Comparison of ENCODE assay signal across 8 cellular contexts in genomic region chr1:148151911-148152391, GRCh38. TPM values are rescaled to one million over a fixed set of nuclear protein-coding genes. Genes with fewer than 3 reads are reported as not detected.
DNase-seq lines count a peak whose midpoint lies in the region; ATAC-seq and TF ChIP-seq lines count a peak whose summit lies in the region.
"Not testable (repeated sequence)": the region's sequence is repeated elsewhere in the genome, so short reads cannot be mapped to it uniquely, and the experiment has no call there.

TSS of gene NBPF11 (minus strand) at chr1:148152281. CDS start at chr1:148127003, 25,278 bp downstream.

- not testable (repeated sequence) for H2BK120ac ChIP-seq in IMR-90 (ENCODE audit: low read depth, low read length)

- H3K18ac ChIP-seq in IMR-90 (ENCODE audit: low read depth, low read length) = not testable (repeated sequence)

- H3K36me3 Mint-ChIP-seq in CD8-positive, alpha-beta memory T cell = not testable (repeated sequence)

- H4K8ac ChIP-seq in IMR-90 (ENCODE audit: low read depth in 2 of 2, low read length in 2 of 2) = peak within 1 kb of the TSS; percentile 55 to 64; a peak in 1 of 4 replicates

- not testable (repeated sequence) for H2BK15ac ChIP-seq in IMR-90 (ENCODE audit: low read depth, low read length)

- DNase-seq in CD8-positive, alpha-beta memory T cell = peak; percentile 63 to 86 (median 74)
- DNase-seq in IMR-90 (peak; percentile 75), midbrain (lab: John Stamatoyannopoulos, UW) (peak; percentile 71)
- DNase-seq in activated CD8-positive, alpha-beta memory T cell treated with anti-CD3 and anti-CD28 coated beads, Interleukin-2, amount 50 U/mL, for 1 hour (ENCODE audit: extremely low read depth) = peak; percentile 38
- DNase-seq in stimulated activated CD8-positive, alpha-beta memory T cell treated with anti-CD3 and anti-CD28 coated beads, Interleukin-12 subunit alpha, Interleukin-12 subunit beta, amount 100 ng/mL, for 1 hour (ENCODE audit: low read depth) = peak; percentile 67

- peaks cover 6 to 10% of the 10 kb centered on the region in 2 donors for H3K27me3 Mint-ChIP-seq in CD8-positive, alpha-beta memory T cell

- peak within 1 kb of the TSS; percentile 71 to 98 (median 92) for H3K27ac Mint-ChIP-seq in CD8-positive, alpha-beta memory T cell

- peaks cover 24% of the 10 kb centered on the region for H3K79me2 ChIP-seq in OCI-LY3 (ENCODE audit: low read length)

- peak within 1 kb of the TSS; percentile 90 for H4K5ac ChIP-seq in IMR-90 (ENCODE audit: low read depth, low read length)

- not testable (repeated sequence) for H3K9me1 ChIP-seq in IMR-90 (ENCODE audit: insufficient read depth, low read length)

- H3K4me3 Mint-ChIP-seq in CD8-positive, alpha-beta memory T cell = peak within 1 kb of the TSS; percentile 96 to 100 (median 97)

- H3K4ac ChIP-seq in IMR-90 (ENCODE audit: low read depth, low read length) = not testable (repeated sequence)

- not testable (repeated sequence) for H3K56ac ChIP-seq in IMR-90 (ENCODE audit: extremely low read depth, insufficient read depth, low read length)

- H2AFZ ChIP-seq in IMR-90 (replicated peaks; ENCODE audit: low read length, poor library complexity) (peak within 1 kb of the TSS; percentile 70), OCI-LY3 (ENCODE audit: low read depth, low read length) (peak within 1 kb of the TSS; percentile 52; the same call in 1 of the 2 replicates)

- not testable (repeated sequence) for H3K36me3 ChIP-seq in CD8-positive, alpha-beta memory T cell (ENCODE audit: insufficient read depth, low read length); IMR-90 (ENCODE audit: control insufficient read depth, insufficient read depth, low read length); OCI-LY3 (replicated peaks; ENCODE audit: low read depth, low read length); endocrine pancreas (ENCODE audit: control insufficient read depth, insufficient read depth, low read length)

- H3K9me3 ChIP-seq in CD8-positive, alpha-beta memory T cell (ENCODE audit: low read length); IMR-90 (ENCODE audit: control insufficient read depth, insufficient read depth, low read length); OCI-LY3 (ENCODE audit: insufficient read depth, low read length); endocrine pancreas (ENCODE audit: control insufficient read depth, low read length): not testable (repeated sequence)

- in situ Hi-C loops in IMR-90 (cut with MboI; ENCODE audit: low sequenced_read_pairs) = not testable (repeated sequence)

- 0% methylated on average over 3 of the region's 41 CpGs; no CpG with 5 or more reads in 1 of the 2 experiments for WGBS in IMR-90 (ENCODE audit: extremely low coverage in 2 of 2, insufficient read length in 1 of 2), 2 experiments

- 0 out of 2 replicates have a peak, but pooled peaks have one; percentile 22 for TF ChIP-seq POLR2A in IMR-90 (IDR thresholded peaks at IDR 0.05; ENCODE audit: low read depth, low read length)

- not testable (repeated sequence) for H3K23ac ChIP-seq in IMR-90 (ENCODE audit: low read depth, low read length)

- CTCF ChIA-PET in CD8-positive, alpha-beta memory T cell (lab: Charles Lee); IMR-90 (lab: Yijun Ruan, JAX): not testable (repeated sequence)

- intact Hi-C loops in IMR-90 (cut with micrococcal nuclease) = not testable (repeated sequence)

- not testable (repeated sequence) for H4K20me1 ChIP-seq in IMR-90 (ENCODE audit: insufficient read depth, low read length); OCI-LY3 (ENCODE audit: insufficient read depth, low read length)

- H3K9ac ChIP-seq in IMR-90 (ENCODE audit: low read depth, low read length) = peak within 1 kb of the TSS; percentile 79
- peak within 1 kb of the TSS; percentile 91 for H3K9ac ChIP-seq in OCI-LY3 (ENCODE audit: low read length)
- peak within 1 kb of the TSS; percentile 26 for H3K9ac ChIP-seq in endocrine pancreas (ENCODE audit: control insufficient read depth, insufficient read depth, low read length)

- not testable (repeated sequence) for H2AK5ac ChIP-seq in IMR-90 (ENCODE audit: low read depth, low read length)

- peak within 1 kb of the TSS; percentile 65 for H3K4me2 ChIP-seq in IMR-90 (ENCODE audit: low read depth, low read length)
- H3K4me2 ChIP-seq in OCI-LY3 (ENCODE audit: low read length) = peak within 1 kb of the TSS; percentile 85

- POLR2A ChIA-PET in CD8-positive, alpha-beta memory T cell (lab: Charles Lee) = not testable (repeated sequence)
- POLR2A ChIA-PET in IMR-90 (lab: Charles Lee; ENCODE audit: unreplicated experiment) = interaction anchor here (0.6 kb wide), 1 partner anchor 127 kb away, joined by 3 read pairs; no protein-coding TSS in a partner anchor

- H3K27me3 ChIP-seq in CD8-positive, alpha-beta memory T cell (ENCODE audit: insufficient read depth, low read length, poor library complexity, severe bottlenecking); IMR-90 (ENCODE audit: control insufficient read depth, insufficient read depth, low read length); OCI-LY3 (ENCODE audit: low read depth, low read length); endocrine pancreas (ENCODE audit: control insufficient read depth, insufficient read depth, low read length): not testable (repeated sequence)

- H4K91ac ChIP-seq in IMR-90 (ENCODE audit: insufficient read depth, low read depth, low read length) = not testable (repeated sequence)

- H3K14ac ChIP-seq in IMR-90 (replicated peaks; ENCODE audit: low read depth, low read length) = 0 out of 2 replicates have a peak within 1 kb of the TSS, but pooled peaks have one; percentile 22

- not testable (repeated sequence) for H3K4me1 ChIP-seq in CD8-positive, alpha-beta memory T cell (ENCODE audit: insufficient read depth, low read length); IMR-90 (ENCODE audit: control insufficient read depth, insufficient read depth, low read length); OCI-LY3 (ENCODE audit: low read length); endocrine pancreas (ENCODE audit: control insufficient read depth, insufficient read depth, low read length)

- H3K27ac ChIP-seq in CD8-positive, alpha-beta memory T cell (ENCODE audit: low read depth, low read length) = peak within 1 kb of the TSS; percentile 51
- H3K27ac ChIP-seq in IMR-90 (ENCODE audit: insufficient read depth, low read length) (peak within 1 kb of the TSS; percentile 24), OCI-LY3 (ENCODE audit: low read length) (peak within 1 kb of the TSS; percentile 79)

- BruUV-seq in IMR-90 (replicated peaks; lab: Mats Ljungman, UMichigan) = not testable (repeated sequence)

- not testable (repeated sequence) for H3K9me3 Mint-ChIP-seq in CD8-positive, alpha-beta memory T cell

- not testable (repeated sequence) for H2BK20ac ChIP-seq in IMR-90 (ENCODE audit: low read depth, low read length)

- H3K4me1 Mint-ChIP-seq in CD8-positive, alpha-beta memory T cell = peaks cover 9 to 16% (median 11%) of the 10 kb centered on the region in 3 donors

- TF ChIP-seq CTCF in IMR-90 (conservative IDR thresholded peaks at IDR 0.05; ENCODE audit: low read depth, low read length); OCI-LY3 (IDR thresholded peaks at IDR 0.05; ENCODE audit: low read depth, low read length): not testable (repeated sequence)

- peak within 1 kb of the TSS; percentile 72 for H3K4me3 ChIP-seq in CD8-positive, alpha-beta memory T cell (ENCODE audit: low read length)
- H3K4me3 ChIP-seq in IMR-90 (ENCODE audit: insufficient read depth, low read depth, low read length) (peak within 1 kb of the TSS; percentile 88), OCI-LY3 (ENCODE audit: low read length) (peak within 1 kb of the TSS; percentile 95)
- H3K4me3 ChIP-seq in endocrine pancreas (ENCODE audit: control insufficient read depth, insufficient read depth, low read length) = not testable (repeated sequence)

- H2AK9ac ChIP-seq in IMR-90 (replicated peaks; ENCODE audit: low read depth, low read length, poor library complexity) = not testable (repeated sequence)

- TF ChIP-seq RAD21 in IMR-90 (IDR thresholded peaks at IDR 0.05; ENCODE audit: low read length) = not testable (repeated sequence)

- peak; percentile 71 for ATAC-seq in GM21576 (IDR thresholded peaks at IDR 0.05; ENCODE audit: unreplicated experiment)
- peak; percentile 98 for ATAC-seq in IMR-90 (ENCODE audit: low read depth)

- not testable (repeated sequence) for H3K79me1 ChIP-seq in IMR-90 (ENCODE audit: low read depth in 1 of 2, low read length in 2 of 2)

- not testable (repeated sequence) for H2BK5ac ChIP-seq in IMR-90 (ENCODE audit: low read depth, low read length, poor library complexity, severe bottlenecking)

- dilution Hi-C loops in IMR-90 (cut with HindIII; ENCODE audit: low sequenced_read_pairs, unreplicated experiment) = not testable (repeated sequence)

RNA-seq across cellular contexts. Expression of gene NBPF11, which starts in this region (rescaled TPM):
- total RNA-seq in CD8-positive, alpha-beta memory T cell = 1 to 10 TPM; 6.6 to 6.9 TPM
- polyA plus RNA-seq in CD8-positive, alpha-beta memory T cell = 4.0 TPM
- total RNA-seq in IMR-90 (2012; rRNA removed) = 2.7 and 2.8 TPM in 2 replicates
- polyA plus RNA-seq in IMR-90 (2012; rRNA removed) = 5.6 and 6.5 TPM in 2 replicates
- polyA plus RNA-seq in IMR-90 (2012; cell fraction: cytosol; rRNA removed) = 1.5 and 1.6 TPM in 2 replicates
- 11.5 and 40.4 TPM in 2 replicates for polyA plus RNA-seq in IMR-90 (2012; cell fraction: nucleus; rRNA removed; ENCODE audit: low replicate concordance)

Comparison
In these comparisons a context has a peak if more than half of its experiments do, and no peak if none do; other contexts are left out.
1. H3K27ac ChIP-seq: peak in every context shown above with its lines; median percentile 79 in OCI-LY3; 51 in CD8-positive, alpha-beta memory T cell; 24 in IMR-90.
2. H3K9ac ChIP-seq: peak in every context shown above with its lines; median percentile 91 in OCI-LY3; 79 in IMR-90; 26 in endocrine pancreas.